Comparison of ENCODE assay signal across 9 cellular contexts in the genomic region with DNA sequence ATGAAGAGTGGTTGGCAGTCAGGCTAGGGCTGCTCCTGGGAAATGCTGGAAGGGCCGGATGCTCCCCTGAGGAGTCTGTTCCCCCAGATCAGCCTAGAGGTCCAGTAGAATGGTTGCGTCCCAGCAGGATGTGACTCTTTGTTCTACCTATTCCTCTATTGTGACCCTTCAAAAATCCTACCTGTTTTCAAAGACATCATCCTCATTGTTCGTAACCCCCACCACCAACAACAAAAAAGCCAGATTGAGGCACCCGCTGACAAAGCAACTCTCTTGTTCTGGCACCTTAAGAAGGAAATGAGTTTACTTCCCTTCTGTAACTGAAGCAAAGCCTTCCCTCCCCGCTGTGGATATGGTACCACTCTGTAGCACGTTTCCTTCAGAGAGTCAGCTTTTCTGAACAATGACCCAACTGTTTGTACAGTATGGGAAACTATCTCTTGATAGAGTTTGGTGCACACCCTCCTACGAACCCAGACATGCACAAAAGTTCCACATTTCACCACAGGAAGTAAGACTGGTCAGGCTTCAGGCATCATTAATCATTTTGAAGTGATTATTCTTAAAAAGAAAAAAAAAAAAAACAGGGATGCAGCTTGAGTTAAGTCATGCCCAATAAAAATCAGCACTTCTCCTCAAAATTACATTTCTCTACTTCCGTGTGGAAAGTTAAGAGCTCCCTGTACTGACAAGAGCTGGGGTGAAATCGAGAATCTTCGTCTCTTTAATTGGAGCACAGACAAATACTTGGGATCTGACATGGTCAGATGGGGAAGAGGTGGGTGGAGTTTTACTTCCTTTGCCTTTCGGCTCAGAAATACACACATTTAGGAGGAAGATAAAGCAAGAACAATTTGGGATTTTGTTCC.
DNase-seq lines count a peak whose midpoint lies in the region; ATAC-seq and TF ChIP-seq lines count a peak whose summit lies in the region.
"Had no signal": no experiment of that assay in that cellular context is flagged by ENCODE, and none has a peak within 500 bp of the region (broad histone marks: within the 10 kb centered on the region; RNA-seq: fewer than 3 reads in every experiment).

No MANE protein-coding gene starts in this region.

- no peaks in the 10 kb centered on the region for H3K36me3 Mint-ChIP-seq in nephron progenitor cell (ENCODE audit: low read depth)
- no peaks in the 10 kb centered on the region for H3K36me3 Mint-ChIP-seq in CD8-positive, alpha-beta memory T cell
- no peaks in the 10 kb centered on the region for H3K36me3 Mint-ChIP-seq in CD4-positive, alpha-beta T cell (ENCODE audit: low read depth)

- H3K27me3 Mint-ChIP-seq in nephron progenitor cell (ENCODE audit: low read depth, poor library complexity) = peaks cover 6% of the 10 kb centered on the region
- H3K27me3 Mint-ChIP-seq in CD8-positive, alpha-beta memory T cell = peaks cover 19 to 40% of the 10 kb centered on the region in 2 donors
- peaks cover 27% of the 10 kb centered on the region for H3K27me3 Mint-ChIP-seq in CD4-positive, alpha-beta T cell

- peaks cover 8% of the 10 kb centered on the region for H3K27me3 ChIP-seq in CD8-positive, alpha-beta memory T cell (ENCODE audit: insufficient read depth, low read length, poor library complexity, severe bottlenecking)
- no peaks in the 10 kb centered on the region for H3K27me3 ChIP-seq in suprapubic skin
- peaks cover 7% of the 10 kb centered on the region for H3K27me3 ChIP-seq in CD4-positive, alpha-beta T cell (ENCODE audit: control insufficient read depth, insufficient read depth, low read length)

- H3K4me3 Mint-ChIP-seq in nephron progenitor cell = peak overlapping the region; percentile 26
- H3K4me3 Mint-ChIP-seq in CD8-positive, alpha-beta memory T cell = no peak overlapping the region
- no peak overlapping the region for H3K4me3 Mint-ChIP-seq in CD4-positive, alpha-beta T cell

- no peak for TF ChIP-seq EP300 in suprapubic skin (IDR thresholded peaks at IDR 0.05)

- TF ChIP-seq CTCF in GM12865 (IDR thresholded peaks at IDR 0.05; ENCODE audit: insufficient read depth, low read depth, low read length, missing control alignments) = no peak
- TF ChIP-seq CTCF in nephron progenitor cell (IDR thresholded peaks at IDR 0.05) = no peak
- no peak for TF ChIP-seq CTCF in suprapubic skin (IDR thresholded peaks at IDR 0.05)
- TF ChIP-seq CTCF in CD4-positive, alpha-beta T cell (IDR thresholded peaks at IDR 0.05) = no peak

- peaks cover 38% of the 10 kb centered on the region for H3K9me3 Mint-ChIP-seq in nephron progenitor cell
- H3K9me3 Mint-ChIP-seq in CD8-positive, alpha-beta memory T cell = peaks cover 0 to 5% (median 4%) of the 10 kb centered on the region in 5 donors
- no peaks in the 10 kb centered on the region for H3K9me3 Mint-ChIP-seq in CD4-positive, alpha-beta T cell

- intact Hi-C loops in CD4-positive, alpha-beta T cell (cut with DNase I, micrococcal nuclease) = no loop called here

- CTCF ChIA-PET in CD8-positive, alpha-beta memory T cell (lab: Charles Lee) = no interaction called here
- CTCF ChIA-PET in CD4-positive, alpha-beta T cell (lab: Charles Lee) = no interaction called here

- DNase-seq in GM12865 (ENCODE audit: low read depth) (peak; percentile 71), LHCN-M2 (ENCODE audit: low read depth) (peak; percentile 46), epithelial cell of prostate (ENCODE audit: low read depth, low spot score) (peak; percentile 89), nephron progenitor cell (no peak), suprapubic skin (ENCODE audit: low spot score in 2 of 2) (no peak)
- no peak for DNase-seq in CD8-positive, alpha-beta memory T cell
- DNase-seq in CD4-positive, alpha-beta T cell = no peak
- DNase-seq: effector memory CD4-positive, alpha-beta T cell had no signal

- H3K4me1 Mint-ChIP-seq in nephron progenitor cell = peaks cover 24% of the 10 kb centered on the region
- no peaks in the 10 kb centered on the region for H3K4me1 Mint-ChIP-seq in CD8-positive, alpha-beta memory T cell
- peaks cover 4% of the 10 kb centered on the region for H3K4me1 Mint-ChIP-seq in CD4-positive, alpha-beta T cell (ENCODE audit: low read depth)

- H3K9me3 ChIP-seq in CD8-positive, alpha-beta memory T cell (ENCODE audit: low read length) = no peaks in the 10 kb centered on the region
- no peaks in the 10 kb centered on the region for H3K9me3 ChIP-seq in suprapubic skin
- no peaks in the 10 kb centered on the region for H3K9me3 ChIP-seq in CD4-positive, alpha-beta T cell (ENCODE audit: control insufficient read depth, low read length)

- POLR2A ChIA-PET in CD8-positive, alpha-beta memory T cell (lab: Charles Lee) = no interaction called here
- POLR2A ChIA-PET in CD4-positive, alpha-beta T cell (lab: Charles Lee) = no interaction called here

- H3K4me1 ChIP-seq in CD8-positive, alpha-beta memory T cell (ENCODE audit: insufficient read depth, low read length) = no peaks in the 10 kb centered on the region
- H3K4me1 ChIP-seq in suprapubic skin = peaks cover 26% of the 10 kb centered on the region

- peak overlapping the region; percentile 29 for H3K27ac Mint-ChIP-seq in nephron progenitor cell
- no peak overlapping the region for H3K27ac Mint-ChIP-seq in CD8-positive, alpha-beta memory T cell
- no peak overlapping the region for H3K27ac Mint-ChIP-seq in CD4-positive, alpha-beta T cell

- H3K4me3 ChIP-seq in GM12865 (ENCODE audit: low read depth, low read length) (no peak overlapping the region), suprapubic skin (no peak overlapping the region)
- no peak overlapping the region for H3K4me3 ChIP-seq in CD8-positive, alpha-beta memory T cell (ENCODE audit: low read length)

- TF ChIP-seq POLR2A in suprapubic skin (IDR thresholded peaks at IDR 0.05) = no peak

- 49% methylated on average over 11 of the region's 11 CpGs for WGBS in suprapubic skin

- H3K36me3 ChIP-seq in CD8-positive, alpha-beta memory T cell (ENCODE audit: insufficient read depth, low read length) = no peaks in the 10 kb centered on the region
- no peaks in the 10 kb centered on the region for H3K36me3 ChIP-seq in suprapubic skin

- H3K27ac ChIP-seq in epithelial cell of prostate = peak overlapping the region; percentile 73
- H3K27ac ChIP-seq in CD8-positive, alpha-beta memory T cell (ENCODE audit: low read depth, low read length) = no peak overlapping the region
- H3K27ac ChIP-seq in suprapubic skin = no peak overlapping the region
- no peak overlapping the region for H3K27ac ChIP-seq in CD4-positive, alpha-beta T cell (ENCODE audit: low read depth, low read length)

- no peak for ATAC-seq in CD4-positive, alpha-beta T cell (ENCODE audit: poor library complexity)
- no peak for ATAC-seq in GM21619 (IDR thresholded peaks at IDR 0.05; ENCODE audit: unreplicated experiment)

Comparison
In these comparisons a context has a peak if more than half of its experiments do, and no peak if none do; other contexts are left out.
1. DNase-seq: peak in GM12865 (single experiment), LHCN-M2 (single experiment) and epithelial cell of prostate (single experiment); none in nephron progenitor cell (single experiment), CD8-positive, alpha-beta memory T cell (0 of 5), suprapubic skin (0 of 2) and CD4-positive, alpha-beta T cell (0 of 10).